8 cellular contexts compared by ENCODE assay signal in the genomic region with DNA sequence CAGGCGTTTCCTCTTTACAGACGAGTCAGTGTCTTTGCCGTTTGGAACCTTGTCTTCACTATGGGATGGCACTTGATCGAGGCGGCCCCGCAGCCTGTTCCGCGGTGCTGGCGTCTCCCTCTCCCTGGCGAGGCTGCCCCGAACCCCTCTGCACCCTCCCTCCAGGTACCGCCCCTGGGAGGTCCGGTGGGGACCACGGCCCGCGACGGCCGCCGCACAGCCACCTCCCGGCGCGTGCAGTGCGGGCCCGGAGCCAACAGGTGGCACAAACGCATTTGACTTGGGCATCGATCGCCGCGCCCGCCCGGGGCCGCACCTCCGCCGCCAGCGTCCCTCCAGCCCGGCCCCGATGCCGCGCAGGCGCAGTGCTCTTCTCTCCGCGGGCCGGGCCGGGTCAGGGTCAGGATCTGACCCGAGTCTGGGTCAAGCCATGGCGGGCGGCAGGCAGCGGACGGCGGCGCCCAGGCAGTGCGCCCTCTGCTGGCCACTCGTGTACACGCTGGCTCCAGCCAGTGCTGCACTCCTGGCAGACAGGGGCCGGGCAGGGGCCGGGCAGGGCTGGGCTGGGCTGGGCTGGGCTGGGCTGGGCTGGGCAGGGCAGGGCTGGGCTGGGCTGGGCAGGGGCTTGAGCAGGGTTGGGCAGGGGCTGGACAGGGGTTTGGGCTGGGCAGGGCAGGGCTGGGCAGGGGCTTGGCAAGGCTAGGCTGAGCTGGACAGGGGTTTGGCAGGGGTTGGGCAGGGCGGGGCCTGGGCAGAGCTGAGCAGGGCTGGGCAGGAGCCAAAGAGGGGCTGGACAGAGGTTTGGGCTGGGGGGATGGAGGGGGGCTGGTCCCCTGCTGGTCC.
DNase-seq lines count a peak whose midpoint lies in the region; ATAC-seq and TF ChIP-seq lines count a peak whose summit lies in the region.

No MANE protein-coding gene starts in this region.

- H3K9me2 ChIP-seq in PC-9 (ENCODE audit: insufficient read depth), result no peaks in the 10 kb centered on the region

- ATAC-seq in CD4-positive, CD25-positive, alpha-beta regulatory T cell (ENCODE audit: low read depth in 2 of 2), result peak; percentile 71 to 73
- ATAC-seq in GM19397 (IDR thresholded peaks at IDR 0.05; ENCODE audit: unreplicated experiment) (peak; percentile 97), HG03520 (IDR thresholded peaks at IDR 0.05; ENCODE audit: unreplicated experiment) (peak; percentile 86)

- H2AFZ ChIP-seq in PC-9 (no peak overlapping the region), osteoblast (ENCODE audit: low read length) (peak overlapping the region; percentile 29)

- H3K4me3 Mint-ChIP-seq in CD4-positive, CD25-positive, alpha-beta regulatory T cell, result peak overlapping the region in 3 of 4 donors; percentile 47 to 68 (median 52)

- TF ChIP-seq POLR2A in thyroid gland (IDR thresholded peaks at IDR 0.05), result no peak

- peak; percentile 44; the same call in 1 of the 2 replicates for TF ChIP-seq CTCF in PC-9 (conservative IDR thresholded peaks at IDR 0.05)
- TF ChIP-seq CTCF in osteoblast (IDR thresholded peaks at IDR 0.05; ENCODE audit: extremely low read depth, low read depth, low read length), result peak; percentile 42
- peak; percentile 32 to 89 (median 69) for TF ChIP-seq CTCF in thyroid gland (IDR thresholded peaks at IDR 0.05)

- H3K9me3 Mint-ChIP-seq in CD4-positive, CD25-positive, alpha-beta regulatory T cell, result peaks cover 0 to 2% (median 0%) of the 10 kb centered on the region in 7 donors

- peak overlapping the region in 1 of 3 donors; percentile 26 for H3K27ac Mint-ChIP-seq in CD4-positive, CD25-positive, alpha-beta regulatory T cell

- no peaks in the 10 kb centered on the region for H3K36me3 Mint-ChIP-seq in CD4-positive, CD25-positive, alpha-beta regulatory T cell

- no TSS peak for BruUV-seq in PC-9 (replicated peaks; lab: Mats Ljungman, UMichigan)

- WGBS in thyroid gland, 2 donors, result 11 to 12% methylated on average over 15 to 23 of the region's 57 CpGs

- H3K9me3 ChIP-seq in CD4-positive, CD25-positive, alpha-beta regulatory T cell (ENCODE audit: control insufficient read depth in 2 of 2, low read length in 2 of 2), result no peaks in the 10 kb centered on the region
- no peaks in the 10 kb centered on the region for H3K9me3 ChIP-seq in PC-9 (ENCODE audit: insufficient read depth, low read depth)
- H3K9me3 ChIP-seq in osteoblast (ENCODE audit: low read depth, low read length), result no peaks in the 10 kb centered on the region
- no peaks in the 10 kb centered on the region for H3K9me3 ChIP-seq in thyroid gland

- no peaks in the 10 kb centered on the region for H3F3A ChIP-seq in PC-9 (ENCODE audit: insufficient read depth, low read depth)

- peaks cover 5% of the 10 kb centered on the region for H3K4me1 ChIP-seq in CD4-positive, CD25-positive, alpha-beta regulatory T cell (ENCODE audit: control insufficient read depth, insufficient read depth, low read length, poor library complexity, severe bottlenecking)
- H3K4me1 ChIP-seq in PC-9 (replicated peaks; ENCODE audit: insufficient read depth), result no peaks in the 10 kb centered on the region
- no peaks in the 10 kb centered on the region for H3K4me1 ChIP-seq in osteoblast (ENCODE audit: insufficient read depth, low read length)
- H3K4me1 ChIP-seq in thyroid gland, result peaks cover 0 to 5% of the 10 kb centered on the region in 2 donors

- peaks cover 13% of the 10 kb centered on the region for H3K27me3 ChIP-seq in CD4-positive, CD25-positive, alpha-beta regulatory T cell (ENCODE audit: control insufficient read depth, insufficient read depth, low read length)
- H3K27me3 ChIP-seq in PC-9 (ENCODE audit: insufficient read depth, low read depth) (peaks cover 89% of the 10 kb centered on the region), osteoblast (ENCODE audit: insufficient read depth, low read length) (no peaks in the 10 kb centered on the region), thyroid gland (no peaks in the 10 kb centered on the region)

- H3K27ac ChIP-seq in CD4-positive, CD25-positive, alpha-beta regulatory T cell (ENCODE audit: insufficient read depth, low read length, poor library complexity, severe bottlenecking), result no peak overlapping the region
- no peak overlapping the region for H3K27ac ChIP-seq in PC-9
- no peak overlapping the region for H3K27ac ChIP-seq in osteoblast (ENCODE audit: low read depth, low read length)
- H3K27ac ChIP-seq in thyroid gland, result no peak overlapping the region

- H3K4me1 Mint-ChIP-seq in CD4-positive, CD25-positive, alpha-beta regulatory T cell, result peaks cover 0 to 2% (median 0%) of the 10 kb centered on the region in 4 donors

- H3K79me2 ChIP-seq in PC-9 (ENCODE audit: low read depth) (no peaks in the 10 kb centered on the region), osteoblast (ENCODE audit: insufficient read depth, low read length) (no peaks in the 10 kb centered on the region)

- POLR2A ChIA-PET in PC-9 (lab: Charles Lee; ENCODE audit: unreplicated experiment), result no interaction called here

- DNase-seq in CD4-positive, CD25-positive, alpha-beta regulatory T cell, result peak; percentile 35 to 58 (median 58)
- DNase-seq in PC-9 (peak in 1 of 2 experiments; percentile 50), foreskin melanocyte (peak; percentile 12), osteoblast (ENCODE audit: insufficient read length, low spot score, missing footprints) (peak; percentile 97), thyroid gland (peak; percentile 61 to 64)
- peak; percentile 48 for DNase-seq in activated T-helper 9 cell treated with anti-CD3 and anti-CD28 coated beads, Interleukin-2, amount 50 U/mL, for 16 hours (ENCODE audit: low read depth)

- peaks cover 26% of the 10 kb centered on the region for H3K27me3 Mint-ChIP-seq in CD4-positive, CD25-positive, alpha-beta regulatory T cell

- H4K20me1 ChIP-seq in PC-9 (ENCODE audit: insufficient read depth) (no peaks in the 10 kb centered on the region), osteoblast (ENCODE audit: insufficient read depth, low read length) (no peaks in the 10 kb centered on the region)

- CTCF ChIA-PET in PC-9 (lab: Charles Lee), result interaction anchor here (0.6 kb wide), 1 partner anchor 275 kb away, joined by 3 read pairs; no protein-coding TSS in a partner anchor

- intact Hi-C loops in PC-9 (cut with micrococcal nuclease; ENCODE audit: unreplicated experiment) (loop anchor here (5.0 kb wide), 1 partner anchor 276 kb away; no protein-coding TSS in a partner anchor), thyroid gland (cut with DNase I) (loop anchor here (10.0 kb wide), 1 partner anchor 374 kb away; no protein-coding TSS in a partner anchor)

- no peaks in the 10 kb centered on the region for H3K36me3 ChIP-seq in CD4-positive, CD25-positive, alpha-beta regulatory T cell (ENCODE audit: control insufficient read depth, insufficient read depth, low read length)
- H3K36me3 ChIP-seq in PC-9 (ENCODE audit: low read depth) (no peaks in the 10 kb centered on the region), osteoblast (ENCODE audit: insufficient read depth, low read length) (no peaks in the 10 kb centered on the region), thyroid gland (no peaks in the 10 kb centered on the region)

- no peak overlapping the region for H3K4me3 ChIP-seq in CD4-positive, CD25-positive, alpha-beta regulatory T cell (ENCODE audit: low read depth, low read length)
- H3K4me3 ChIP-seq in PC-9, result no peak overlapping the region
- H3K4me3 ChIP-seq in osteoblast (ENCODE audit: insufficient read depth, low read length), result peak overlapping the region; percentile 55
- H3K4me3 ChIP-seq in thyroid gland (replicated peaks in 1 of 3), result peak overlapping the region in 2 of 3 donors; percentile 31 to 33

- H3K4me2 ChIP-seq in PC-9 (no peak overlapping the region), osteoblast (ENCODE audit: insufficient read depth, low read length) (peak overlapping the region; percentile 67)

Comparison
In these comparisons a context has a peak if more than half of its experiments do, and no peak if none do; other contexts are left out.
1. H3K4me3 ChIP-seq: peak in osteoblast (single experiment) and thyroid gland (2 of 3); none in CD4-positive, CD25-positive, alpha-beta regulatory T cell (single experiment) and PC-9 (single experiment).
2. Peak in every context shown above with its lines, with median percentiles within 50 percentile points of each other: ATAC-seq and CTCF ChIP-seq.